Comparison of ENCODE assay signal across 20 cellular contexts in genomic region chr9:6984941-6985578, GRCh38.
DNase-seq lines count a peak whose midpoint lies in the region; ATAC-seq and TF ChIP-seq lines count a peak whose summit lies in the region.
"Had no signal": no experiment of that assay in that cellular context is flagged by ENCODE, and none has a peak within 500 bp of the region (broad histone marks: within the 10 kb centered on the region; RNA-seq: fewer than 3 reads in every experiment).

No MANE protein-coding gene starts in this region.

- H3K27me3 Mint-ChIP-seq in H9 (ENCODE audit: low read depth) = no peaks in the 10 kb centered on the region

- no peak overlapping the region for H3K23ac ChIP-seq in H9 (ENCODE audit: insufficient read length, low read depth, low read length)

- H4K8ac ChIP-seq in H9 (replicated peaks; ENCODE audit: insufficient read length, low read depth, low read length) = no peak overlapping the region

- no peak overlapping the region for H2AK5ac ChIP-seq in H9 (ENCODE audit: insufficient read length, low read length)

- no peaks in the 10 kb centered on the region for H4K20me1 ChIP-seq in H9 (ENCODE audit: control insufficient read depth, insufficient read depth, insufficient read length)

- H2BK12ac ChIP-seq in H9 (ENCODE audit: insufficient read length, low read depth, low read length) = no peak overlapping the region

- DNase-seq in AG10803 (ENCODE audit: low read depth) (peak; percentile 9), H9 (peak; percentile 75), astrocyte of the spinal cord (ENCODE audit: low read depth, low spot score) (peak; percentile 51), iPS-NIHi7 (ENCODE audit: extremely low spot score) (peak; percentile 58), SW 1271 (lab: John Stamatoyannopoulos, UW) (no peak), NOMO-1 treated with dmso at 0.1 percent for 144 hours (lab: John Stamatoyannopoulos, UW; ENCODE audit: unreplicated experiment) (no peak), GM10266 (ENCODE audit: extremely low spot score) (no peak)
- DNase-seq: C1 segment of cervical spinal cord, COR-L47, DMS53, GDM1, MG63, NCI-H1092 treated with DMSO at 0.1 percent for 48 hours, NCI-H1694, NCI-H2171, NCI-H82, Peyer's patch, SHP77 had no signal

- no peaks in the 10 kb centered on the region for H3K79me2 ChIP-seq in H9 (ENCODE audit: insufficient read depth, low read length)

- no peak overlapping the region for H3K18ac ChIP-seq in H9 (ENCODE audit: insufficient read length, low read depth, low read length)

- no peak overlapping the region for H3K9ac ChIP-seq in H9 (ENCODE audit: extremely low read depth, insufficient read length, low read length)

- in situ Hi-C loops in astrocyte of the spinal cord (cut with HindIII; ENCODE audit: low sequenced_read_pairs) = no loop called here

- no CpG with 5 or more reads among the region's 3 CpGs for WGBS in H9 (ENCODE audit: extremely low coverage, insufficient read length, low lambda C conversion rate)

- no peak for TF ChIP-seq CTCF in AG10803 (conservative IDR thresholded peaks at IDR 0.05; ENCODE audit: low read length)
- TF ChIP-seq CTCF in H9 (conservative IDR thresholded peaks at IDR 0.05) = no peak
- no peak for TF ChIP-seq CTCF in astrocyte of the spinal cord (IDR thresholded peaks at IDR 0.05; ENCODE audit: low read depth, low read length)
- TF ChIP-seq CTCF in GM10266 (IDR thresholded peaks at IDR 0.05; ENCODE audit: control insufficient read depth, insufficient read depth, low read depth, missing control alignments) = no peak

- H3K4me1 ChIP-seq in H9 (ENCODE audit: insufficient read depth, low read length) = peaks cover 1% of the 10 kb centered on the region
- H3K4me1 ChIP-seq: Peyer's patch had no signal

- H3K4me1 Mint-ChIP-seq in H9 = peaks cover 10 to 12% of the 10 kb centered on the region in 2 experiments

- H3K4me2 ChIP-seq in H9 (ENCODE audit: insufficient read depth, insufficient read length, low read length) = no peak overlapping the region

- no peak overlapping the region for H3K4me3 Mint-ChIP-seq in H9

- no peak overlapping the region for H2AFZ ChIP-seq in H9 (ENCODE audit: low read length)

- H3K79me1 ChIP-seq in H9 (ENCODE audit: insufficient read depth, low read depth, low read length, poor library complexity, severe bottlenecking) = no peaks in the 10 kb centered on the region

- H3T11ph ChIP-seq in H9 (ENCODE audit: low read length) = no peak overlapping the region

- H3K27ac Mint-ChIP-seq in H9 = peak overlapping the region; percentile 51 to 95 (median 65)

- no peak overlapping the region for H3K4ac ChIP-seq in H9 (ENCODE audit: low read depth, low read length)

- no peak overlapping the region for H4K5ac ChIP-seq in H9 (ENCODE audit: insufficient read length, low read depth, low read length)

- no peak overlapping the region for H4K91ac ChIP-seq in H9 (ENCODE audit: insufficient read length, low read depth, low read length)

- H2BK120ac ChIP-seq in H9 (ENCODE audit: low read depth, low read length, poor library complexity, severe bottlenecking) = no peak overlapping the region

- H3K4me3 ChIP-seq in AG10803 (ENCODE audit: low read length) (no peak overlapping the region), astrocyte of the spinal cord (ENCODE audit: low read depth, low read length) (no peak overlapping the region)
- H3K4me3 ChIP-seq: MG63, Peyer's patch had no signal

- no peak overlapping the region for H3K56ac ChIP-seq in H9 (ENCODE audit: insufficient read length, low read depth, low read length)

- H2BK5ac ChIP-seq in H9 (ENCODE audit: insufficient read length, low read length) = no peak overlapping the region

- no peaks in the 10 kb centered on the region for H3K9me3 ChIP-seq in H9 (ENCODE audit: control insufficient read depth, low read depth, low read length)
- H3K9me3 ChIP-seq: MG63, Peyer's patch had no signal

- H3K36me3 Mint-ChIP-seq in H9 (ENCODE audit: insufficient read depth in 1 of 3, low read depth in 3 of 3) = peaks cover 9 to 25% (median 13%) of the 10 kb centered on the region in 3 experiments

- H3K9me3 Mint-ChIP-seq in H9 = no peaks in the 10 kb centered on the region

- no peaks in the 10 kb centered on the region for H3K23me2 ChIP-seq in H9 (ENCODE audit: insufficient read length, low read depth, low read length, poor library complexity, severe bottlenecking)

- no peak overlapping the region for H2BK15ac ChIP-seq in H9 (ENCODE audit: low read depth, low read length)

- no peaks in the 10 kb centered on the region for H3K27me3 ChIP-seq in H9 (ENCODE audit: insufficient read depth, low read length)
- H3K27me3 ChIP-seq: MG63, Peyer's patch had no signal

- H3K27ac ChIP-seq in H9 (ENCODE audit: insufficient read length, low read depth, low read length) = no peak overlapping the region
- H3K27ac ChIP-seq: Peyer's patch had no signal

- no peak for ATAC-seq in HG02884 (IDR thresholded peaks at IDR 0.05; ENCODE audit: unreplicated experiment)
- ATAC-seq: HepG2 had no signal

- H3K14ac ChIP-seq in H9 (ENCODE audit: insufficient read depth, low read length) = no peak overlapping the region

- H2BK20ac ChIP-seq in H9 (ENCODE audit: low read depth, low read length, poor library complexity, severe bottlenecking) = no peak overlapping the region

Comparison
In these comparisons a context has a peak if more than half of its experiments do, and no peak if none do; other contexts are left out.
1. DNase-seq: peak in AG10803 (single experiment), H9 (single experiment), astrocyte of the spinal cord (single experiment) and iPS-NIHi7 (single experiment); none in SW 1271 (0 of 2), NOMO-1 treated with dmso at 0.1 percent for 144 hours (single experiment) and GM10266 (single experiment).